In the genomic region with DNA sequence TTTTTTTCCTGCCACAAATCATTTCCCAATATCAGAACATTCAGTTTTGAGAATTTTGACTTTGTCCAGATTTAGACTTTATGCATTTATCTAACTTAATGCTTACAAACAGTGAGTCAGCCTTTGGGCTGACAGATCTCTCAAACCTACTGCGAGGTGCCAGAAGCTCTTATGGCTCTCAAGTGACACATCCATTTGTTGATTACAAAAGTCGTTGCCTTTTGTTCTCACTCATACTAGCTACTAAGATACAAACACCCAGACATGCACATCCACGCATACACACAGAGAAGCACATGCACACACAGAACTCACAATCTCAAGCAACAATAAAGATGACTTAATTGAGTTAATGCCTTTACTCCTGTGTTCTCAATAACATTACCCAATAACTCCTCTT, we compare ENCODE assay signal across 13 cellular contexts.
"Had no signal": no experiment of that assay in that cellular context is flagged by ENCODE, and none has a peak within 500 bp of the region (broad histone marks: within the 10 kb centered on the region; RNA-seq: fewer than 3 reads in every experiment).

No MANE protein-coding gene starts in this region.

- H3K9me3 ChIP-seq: esophagus squamous epithelium, sigmoid colon, spleen, upper lobe of left lung had no signal

- H3K36me3 ChIP-seq: esophagus squamous epithelium, sigmoid colon, spleen, upper lobe of left lung had no signal

- H3K27ac ChIP-seq: esophagus squamous epithelium, foreskin keratinocyte, sigmoid colon, spleen, upper lobe of left lung had no signal

- H3K4me3 ChIP-seq: esophagus squamous epithelium, lung, sigmoid colon, spleen, upper lobe of left lung had no signal

- H3K27me3 ChIP-seq: esophagus squamous epithelium, foreskin keratinocyte, sigmoid colon, spleen, upper lobe of left lung had no signal

- H3K4me1 ChIP-seq: esophagus squamous epithelium, foreskin keratinocyte, sigmoid colon, spleen, upper lobe of left lung had no signal

- ATAC-seq: foreskin keratinocyte; stimulated activated naive CD8-positive, alpha-beta T cell treated with anti-CD3 and anti-CD28 coated beads, Interleukin-15, amount 100 ng/mL, for 72 hours had no signal

- DNase-seq: activated CD4-positive, alpha-beta T cell treated with anti-CD3 and anti-CD28 coated beads, Interleukin-2, amount 10 ng/mL, durations not matched to agents 7 days and 5 days; activated CD8-positive, alpha-beta memory T cell treated with anti-CD3 and anti-CD28 coated beads for 24 hours; activated gamma-delta T cell treated with Interleukin-2 at 50 U/mL for 16 hours; amygdala; esophagus squamous epithelium; foreskin keratinocyte; immature natural killer cell; sigmoid colon; spleen; stimulated activated naive CD8-positive, alpha-beta T cell treated with anti-CD3 and anti-CD28 coated beads, Interleukin-15, amount 100 ng/mL, for 72 hours; SW 1271; upper lobe of left lung had no signal
